Comparison of ENCODE assay signal across 16 cellular contexts in genomic region chr6:139017227-139017626, GRCh38. TPM values are rescaled to one million over a fixed set of nuclear protein-coding genes. Genes with fewer than 3 reads are reported as not detected.
A peak's percentile ranks its signal among the peaks of the same experiment; 100 is the strongest.
DNase-seq lines count a peak whose midpoint lies in the region; ATAC-seq and TF ChIP-seq lines count a peak whose summit lies in the region.
"Had no signal": no experiment of that assay in that cellular context is flagged by ENCODE, and none has a peak within 500 bp of the region (broad histone marks: within the 10 kb centered on the region; RNA-seq: fewer than 3 reads in every experiment).

No MANE protein-coding gene starts in this region.

- H3K4me1 ChIP-seq in aorta (ENCODE audit: control insufficient read depth in 1 of 2, insufficient read depth in 2 of 2, low read length in 2 of 2), result no peaks in the 10 kb centered on the region

- H3K9me3 ChIP-seq in aorta (ENCODE audit: control insufficient read depth, low read length), result no peaks in the 10 kb centered on the region
- H3K9me3 ChIP-seq: BLaER1 treated with 17β-estradiol and CSF1 and Interleukin-3, amounts not matched to agents 10 nM and 100 nM had no signal

- H3K4me3 ChIP-seq in LNCaP clone FGC (ENCODE audit: low read depth, low read length) (no peak overlapping the region), aorta (ENCODE audit: low read length in 2 of 2) (no peak overlapping the region)
- H3K4me3 ChIP-seq: BLaER1 treated with 17β-estradiol and CSF1 and Interleukin-3, amounts not matched to agents 10 nM and 100 nM had no signal

- H3K27me3 Mint-ChIP-seq in WTC11 (ENCODE audit: low read depth) (no peaks in the 10 kb centered on the region), chondrocyte (ENCODE audit: low read depth) (peaks cover 4% of the 10 kb centered on the region)
- no peaks in the 10 kb centered on the region for H3K27me3 Mint-ChIP-seq in activated CD8-positive, alpha-beta T cell treated with anti-CD3 and anti-CD28 coated beads, Interleukin-2, amount 10 ng/mL, durations not matched to agents 7 days and 5 days (ENCODE audit: low read depth)

- H3K36me3 Mint-ChIP-seq in WTC11 (no peaks in the 10 kb centered on the region), chondrocyte (ENCODE audit: low read depth) (no peaks in the 10 kb centered on the region)
- no peaks in the 10 kb centered on the region for H3K36me3 Mint-ChIP-seq in activated CD8-positive, alpha-beta T cell treated with anti-CD3 and anti-CD28 coated beads, Interleukin-2, amount 10 ng/mL, durations not matched to agents 7 days and 5 days (ENCODE audit: low read depth)

- H3K27me3 ChIP-seq in aorta (ENCODE audit: control insufficient read depth in 1 of 2, insufficient read depth in 2 of 2, low read length in 1 of 2), result no peaks in the 10 kb centered on the region
- H3K27me3 ChIP-seq: BLaER1 treated with 17β-estradiol and CSF1 and Interleukin-3, amounts not matched to agents 10 nM and 100 nM had no signal

- peak; percentile 40 for DNase-seq in LNCaP clone FGC (ENCODE audit: low read depth)
- DNase-seq in WTC11 (ENCODE audit: low spot score), result no peak
- DNase-seq in kidney tubule cell (ENCODE audit: low spot score), result peak; percentile 61
- no peak for DNase-seq in sciatic nerve (ENCODE audit: low spot score)
- DNase-seq in aorta, result no peak
- DNase-seq in activated CD8-positive, alpha-beta T cell treated with anti-CD3 and anti-CD28 coated beads, Interleukin-2, amount 10 ng/mL, durations not matched to agents 7 days and 5 days, result no peak
- DNase-seq in NCI-H2227 (lab: John Stamatoyannopoulos, UW; ENCODE audit: unreplicated experiment), result no peak
- DNase-seq in chondrocyte (ENCODE audit: low spot score), result no peak
- DNase-seq: activated naive CD4-positive, alpha-beta T cell treated with Interleukin-2 at 50 U/mL for 16 hours; cerebellar nuclear complex; HFFc6; mesenchymal stem cell; NCI-H1417 treated with DMSO at 0.1 percent for 48 hours; NCI-H82; stimulated activated naive CD8-positive, alpha-beta T cell treated with anti-CD3 and anti-CD28 coated beads, Interleukin-15, amount 100 ng/mL, for 72 hours had no signal

- no peak overlapping the region for H3K27ac Mint-ChIP-seq in WTC11
- H3K27ac Mint-ChIP-seq in activated CD8-positive, alpha-beta T cell treated with anti-CD3 and anti-CD28 coated beads, Interleukin-2, amount 10 ng/mL, durations not matched to agents 7 days and 5 days, result no peak overlapping the region
- no peak overlapping the region for H3K27ac Mint-ChIP-seq in chondrocyte (ENCODE audit: unreplicated experiment)
- H3K27ac Mint-ChIP-seq: HFFc6; stimulated activated naive CD8-positive, alpha-beta T cell treated with anti-CD3 and anti-CD28 coated beads, Interleukin-15, amount 100 ng/mL, for 72 hours had no signal

- ATAC-seq in WTC11, result peak; percentile 16; the same call in 1 of the 2 replicates
- peak; percentile 73 for ATAC-seq in sciatic nerve
- ATAC-seq in aorta (ENCODE audit: low FRiP score), result no peak
- ATAC-seq in activated CD8-positive, alpha-beta T cell treated with anti-CD3 and anti-CD28 coated beads, Interleukin-2, amount 10 ng/mL, durations not matched to agents 7 days and 5 days, result no peak
- ATAC-seq: stimulated activated naive CD8-positive, alpha-beta T cell treated with anti-CD3 and anti-CD28 coated beads, Interleukin-15, amount 100 ng/mL, for 72 hours had no signal

- H3K27ac ChIP-seq in aorta (ENCODE audit: low read depth in 1 of 2, low read length in 2 of 2), result no peak overlapping the region

- H3K36me3 ChIP-seq in aorta (ENCODE audit: control insufficient read depth in 1 of 2, insufficient read depth in 2 of 2, low read length in 1 of 2), result no peaks in the 10 kb centered on the region
- H3K36me3 ChIP-seq: BLaER1 treated with 17β-estradiol and CSF1 and Interleukin-3, amounts not matched to agents 10 nM and 100 nM had no signal

- H3K4me3 Mint-ChIP-seq in WTC11 (no peak overlapping the region), chondrocyte (ENCODE audit: unreplicated experiment) (no peak overlapping the region)
- no peak overlapping the region for H3K4me3 Mint-ChIP-seq in activated CD8-positive, alpha-beta T cell treated with anti-CD3 and anti-CD28 coated beads, Interleukin-2, amount 10 ng/mL, durations not matched to agents 7 days and 5 days
- H3K4me3 Mint-ChIP-seq: HFFc6; stimulated activated naive CD8-positive, alpha-beta T cell treated with anti-CD3 and anti-CD28 coated beads, Interleukin-15, amount 100 ng/mL, for 72 hours had no signal

- H3K4me1 Mint-ChIP-seq in WTC11, result peaks cover 23% of the 10 kb centered on the region
- no peaks in the 10 kb centered on the region for H3K4me1 Mint-ChIP-seq in activated CD8-positive, alpha-beta T cell treated with anti-CD3 and anti-CD28 coated beads, Interleukin-2, amount 10 ng/mL, durations not matched to agents 7 days and 5 days (ENCODE audit: low read depth)
- H3K4me1 Mint-ChIP-seq in chondrocyte (ENCODE audit: low read depth), result no peaks in the 10 kb centered on the region
- H3K4me1 Mint-ChIP-seq: stimulated activated naive CD8-positive, alpha-beta T cell treated with anti-CD3 and anti-CD28 coated beads, Interleukin-15, amount 100 ng/mL, for 72 hours had no signal

- intact Hi-C loops in sciatic nerve (cut with DNase I), result no loop called here
- intact Hi-C loops in aorta (cut with DNase I), result no loop called here

- POLR2A ChIA-PET in WTC11 (lab: Charles Lee), result no interaction called here
- POLR2A ChIA-PET in activated CD8-positive, alpha-beta T cell treated with anti-CD3 and anti-CD28 coated beads, Interleukin-2, amount 10 ng/mL, durations not matched to agents 7 days and 5 days (lab: Charles Lee), result no interaction called here

- no peaks in the 10 kb centered on the region for H3K9me3 Mint-ChIP-seq in WTC11
- no peaks in the 10 kb centered on the region for H3K9me3 Mint-ChIP-seq in activated CD8-positive, alpha-beta T cell treated with anti-CD3 and anti-CD28 coated beads, Interleukin-2, amount 10 ng/mL, durations not matched to agents 7 days and 5 days (ENCODE audit: insufficient read depth)
- no peaks in the 10 kb centered on the region for H3K9me3 Mint-ChIP-seq in chondrocyte (ENCODE audit: low read depth)
- H3K9me3 Mint-ChIP-seq: HFFc6; stimulated activated naive CD8-positive, alpha-beta T cell treated with anti-CD3 and anti-CD28 coated beads, Interleukin-15, amount 100 ng/mL, for 72 hours had no signal

- TF ChIP-seq CTCF in LNCaP clone FGC (IDR thresholded peaks at IDR 0.05; ENCODE audit: control insufficient read depth, extremely low read depth, insufficient read depth) (no peak), WTC11 (IDR thresholded peaks at IDR 0.05) (no peak), chondrocyte (IDR thresholded peaks at IDR 0.05) (no peak)

- CTCF ChIA-PET in WTC11 (lab: Charles Lee), result no interaction called here
- CTCF ChIA-PET in activated CD8-positive, alpha-beta T cell treated with anti-CD3 and anti-CD28 coated beads, Interleukin-2, amount 10 ng/mL, durations not matched to agents 7 days and 5 days (lab: Charles Lee), result interaction anchor here (1.2 kb wide), 1 partner anchor 13 kb away, joined by 3 read pairs; no protein-coding TSS in a partner anchor

- WGBS in aorta, 2 donors, result 64 to 71% methylated on average over 3 of the region's 3 CpGs

TF ChIP-seq in WTC11, 78 proteins besides CTCF, POLR2A, EP300 and RAD21 (continues in another document):
- TF ChIP-seq KAT7 (CRISPR knock-in tag; IDR thresholded peaks at IDR 0.05; ENCODE audit: borderline replicate concordance) (no peak), ZMAT4 (CRISPR knock-in tag; IDR thresholded peaks at IDR 0.05) (no peak), TEAD4 (CRISPR knock-in tag; IDR thresholded peaks at IDR 0.05) (no peak), ZNF138 (CRISPR knock-in tag; conservative IDR thresholded peaks at IDR 0.05) (no peak), AR (CRISPR knock-in tag; IDR thresholded peaks at IDR 0.05) (no peak), GRHL2 (CRISPR knock-in tag; IDR thresholded peaks at IDR 0.05; ENCODE audit: insufficient replicate concordance, severe bottlenecking) (no peak), NFATC4 (CRISPR knock-in tag; IDR thresholded peaks at IDR 0.05) (no peak), TEAD1 (CRISPR knock-in tag; IDR thresholded peaks at IDR 0.05) (no peak), HMGA2 (CRISPR knock-in tag; IDR thresholded peaks at IDR 0.05) (no peak), ZNF121 (CRISPR knock-in tag; IDR thresholded peaks at IDR 0.05) (no peak)

RNA-seq across cellular contexts. Expression of gene ABRACL, which starts 11.3 kb away (rescaled TPM):
- total RNA-seq in WTC11 (2021) (111 to 117 TPM (median 116 TPM) in 3 replicates), sciatic nerve (8.5 TPM), aorta (10 to 100 TPM; 16.4 to 18.6 TPM), chondrocyte (10.4 to 20.2 TPM (median 17.2 TPM) in 3 replicates)
- 10 to 100 TPM; 17.9 to 88.4 TPM for polyA plus RNA-seq in aorta
- total RNA-seq in activated CD8-positive, alpha-beta T cell treated with anti-CD3 and anti-CD28 coated beads, Interleukin-2, amount 10 ng/mL, durations not matched to agents 7 days and 5 days, result 100 to 1,000 TPM; 124 to 134 TPM

RNA-seq across cellular contexts. Expression of gene REPS1, which starts 29.2 kb away (rescaled TPM):
- total RNA-seq in WTC11 (2021) (51.0 to 55.1 TPM (median 54.6 TPM) in 3 replicates), sciatic nerve (46.7 TPM), aorta (10 to 100 TPM; 33.2 to 40.8 TPM), chondrocyte (24.5 to 26.5 TPM (median 25.8 TPM) in 3 replicates)
- polyA plus RNA-seq in aorta, result 10 to 100 TPM; 10.1 to 29.0 TPM
- 10 to 100 TPM; 39.2 to 45.2 TPM for total RNA-seq in activated CD8-positive, alpha-beta T cell treated with anti-CD3 and anti-CD28 coated beads, Interleukin-2, amount 10 ng/mL, durations not matched to agents 7 days and 5 days

Comparison
In these comparisons a context has a peak if more than half of its experiments do, and no peak if none do; other contexts are left out.
1. DNase-seq: peak in LNCaP clone FGC (single experiment) and kidney tubule cell (single experiment); none in WTC11 (single experiment), sciatic nerve (single experiment), aorta (0 of 2), activated CD8-positive, alpha-beta T cell treated with anti-CD3 and anti-CD28 coated beads, Interleukin-2, amount 10 ng/mL, durations not matched to agents 7 days and 5 days (single experiment), NCI-H2227 (single experiment) and chondrocyte (single experiment).
2. ATAC-seq: peak in WTC11 (single experiment) and sciatic nerve (single experiment); none in aorta (single experiment) and activated CD8-positive, alpha-beta T cell treated with anti-CD3 and anti-CD28 coated beads, Interleukin-2, amount 10 ng/mL, durations not matched to agents 7 days and 5 days (single experiment).